In the genomic region with DNA sequence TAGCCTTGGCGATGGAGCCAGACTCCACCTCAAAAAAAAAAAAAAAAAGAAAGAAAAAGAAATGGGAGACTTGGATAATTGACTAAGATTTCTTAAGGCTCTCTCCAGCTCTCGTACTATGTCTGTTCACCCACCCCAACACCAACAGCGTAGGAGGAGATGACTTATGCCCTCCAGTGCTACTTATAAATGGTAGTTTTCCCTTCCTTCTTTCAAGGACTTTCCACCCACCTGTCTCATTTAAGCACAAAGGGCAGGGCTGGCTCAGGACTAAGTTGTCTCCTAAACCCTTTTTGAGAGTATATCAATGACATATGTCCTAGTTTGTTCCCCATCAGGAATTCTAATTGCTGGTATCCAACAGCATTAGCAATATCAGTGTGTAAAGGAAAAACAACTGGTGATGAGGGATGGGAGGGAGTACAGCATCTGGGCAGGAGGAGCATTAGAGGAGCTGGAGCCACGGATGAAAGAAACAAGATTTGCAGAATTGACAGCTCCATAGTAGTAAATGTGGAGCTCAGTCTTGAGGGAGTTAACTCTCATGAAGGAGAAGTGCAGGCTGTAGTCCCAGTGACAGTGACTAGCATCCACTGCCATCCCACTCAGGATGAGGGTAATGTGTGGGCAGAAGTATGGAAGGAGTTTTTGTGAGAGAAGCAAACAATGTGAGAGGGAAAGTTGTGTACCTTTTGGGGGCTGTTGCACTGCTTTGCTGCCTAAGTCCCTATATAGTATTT, we compare ENCODE assay signal across 1 cellular context.
TF ChIP-seq lines count a peak whose summit lies in the region.

No MANE protein-coding gene starts in this region.

TF ChIP-seq in GM12891, 5 proteins besides CTCF, POLR2A, EP300 and RAD21:
- TF ChIP-seq POLR2AphosphoS5 (IDR thresholded peaks at IDR 0.05; ENCODE audit: low read depth, low read length) = no peak
- no peak for TF ChIP-seq TAF1 (IDR thresholded peaks at IDR 0.05; ENCODE audit: low read depth, low read length)
- no peak for TF ChIP-seq POU2F2 (IDR thresholded peaks at IDR 0.05; ENCODE audit: low read depth, low read length)
